Comparison of ENCODE assay signal across 9 cellular contexts in the genomic region with DNA sequence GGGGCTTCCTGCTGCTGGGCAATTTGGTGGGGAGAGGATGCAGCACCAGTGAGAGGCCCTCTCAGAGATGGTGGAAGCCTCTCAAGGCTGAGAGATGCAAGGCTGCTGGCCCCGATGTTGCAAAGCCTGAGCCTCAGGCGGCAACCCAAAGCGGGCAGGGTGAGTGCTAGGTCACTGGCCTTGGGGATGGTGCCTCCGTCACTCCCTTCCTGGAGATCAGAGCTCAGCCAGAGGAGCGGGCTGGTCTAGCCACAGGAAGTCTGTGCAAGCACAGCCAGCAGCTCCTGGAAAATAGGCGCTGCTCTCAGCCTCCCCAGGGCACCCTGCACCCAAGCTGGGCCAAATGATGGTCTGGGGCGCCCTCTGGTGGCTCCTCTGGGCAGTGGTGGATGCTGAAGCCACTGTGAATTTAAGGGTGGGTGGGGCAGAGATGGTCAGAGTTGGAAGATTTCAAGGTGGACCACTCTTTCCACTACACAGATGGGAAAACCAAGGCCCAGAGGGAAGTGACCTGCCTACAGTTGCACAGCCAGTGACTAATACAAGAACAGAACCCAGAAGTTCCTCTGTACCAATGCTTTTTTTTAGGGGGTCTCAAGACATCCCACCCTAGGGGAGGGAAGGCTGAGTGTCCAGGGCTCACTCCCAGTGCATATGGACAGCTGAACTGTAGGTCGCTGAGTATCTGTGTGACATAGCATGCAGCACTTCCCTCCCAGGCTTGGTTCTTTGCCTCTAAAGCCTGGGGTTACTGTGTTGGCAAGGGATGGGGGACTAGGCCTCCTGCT. TPM values are rescaled to one million over a fixed set of nuclear protein-coding genes. Genes with fewer than 3 reads are reported as not detected.
DNase-seq lines count a peak whose midpoint lies in the region; ATAC-seq and TF ChIP-seq lines count a peak whose summit lies in the region.
"Had no signal": no experiment of that assay in that cellular context is flagged by ENCODE, and none has a peak within 500 bp of the region (broad histone marks: within the 10 kb centered on the region; RNA-seq: fewer than 3 reads in every experiment).

No MANE protein-coding gene starts in this region.

- no peaks in the 10 kb centered on the region for H3K9me2 ChIP-seq in PC-9 (ENCODE audit: insufficient read depth)

- no peaks in the 10 kb centered on the region for H3K36me3 ChIP-seq in PC-9 (ENCODE audit: low read depth)
- no peaks in the 10 kb centered on the region for H3K36me3 ChIP-seq in naive thymus-derived CD4-positive, alpha-beta T cell (ENCODE audit: control insufficient read depth in 2 of 3, insufficient read depth in 3 of 3, low read length in 3 of 3)

- peaks cover 0 to 14% (median 12%) of the 10 kb centered on the region in 7 donors for H3K4me1 Mint-ChIP-seq in naive thymus-derived CD4-positive, alpha-beta T cell

- POLR2A ChIA-PET in PC-9 (lab: Charles Lee; ENCODE audit: unreplicated experiment), result no interaction called here
- POLR2A ChIA-PET in naive thymus-derived CD4-positive, alpha-beta T cell (lab: Charles Lee), result interaction anchor here (0.9 to 5.4 kb wide), 4 partner anchors 118 to 188 kb away, joined by 3 to 60 read pairs (median 6); no protein-coding TSS in a partner anchor

- H3K79me2 ChIP-seq in PC-9 (ENCODE audit: low read depth), result no peaks in the 10 kb centered on the region

- peaks cover 22% of the 10 kb centered on the region for H3K4me1 ChIP-seq in PC-9 (replicated peaks; ENCODE audit: insufficient read depth)
- H3K4me1 ChIP-seq in naive thymus-derived CD4-positive, alpha-beta T cell (ENCODE audit: control insufficient read depth in 2 of 2, insufficient read depth in 2 of 2, low read length in 2 of 2), result peaks cover 5 to 6% of the 10 kb centered on the region in 2 donors

- H3K4me3 Mint-ChIP-seq in naive thymus-derived CD4-positive, alpha-beta T cell, result peak overlapping the region in 9 of 10 donors; percentile 26 to 65 (median 57)

- H3K4me2 ChIP-seq in PC-9, result peak overlapping the region; percentile 39

- peak; percentile 97 for ATAC-seq in naive thymus-derived CD4-positive, alpha-beta T cell
- no peak for ATAC-seq in GM18520 (IDR thresholded peaks at IDR 0.05; ENCODE audit: unreplicated experiment)

- H2AFZ ChIP-seq in PC-9, result no peak overlapping the region

- H3K4me3 ChIP-seq in GM12875 (ENCODE audit: low read depth, low read length), result no peak overlapping the region
- H3K4me3 ChIP-seq in PC-9, result no peak overlapping the region
- H3K4me3 ChIP-seq in naive thymus-derived CD4-positive, alpha-beta T cell (ENCODE audit: low read length), result no peak overlapping the region
- H3K4me3 ChIP-seq: skin epidermis had no signal

- H3K27ac ChIP-seq in PC-9, result no peak overlapping the region
- no peak overlapping the region for H3K27ac ChIP-seq in naive thymus-derived CD4-positive, alpha-beta T cell (ENCODE audit: low read depth, low read length)
- H3K27ac ChIP-seq: skin epidermis had no signal

- H3K27me3 ChIP-seq in PC-9 (ENCODE audit: insufficient read depth, low read depth), result no peaks in the 10 kb centered on the region
- no peaks in the 10 kb centered on the region for H3K27me3 ChIP-seq in naive thymus-derived CD4-positive, alpha-beta T cell (ENCODE audit: control insufficient read depth in 2 of 2, insufficient read depth in 2 of 2, low read length in 2 of 2)

- CTCF ChIA-PET in PC-9 (lab: Charles Lee), result interaction anchor here (0.6 to 1.9 kb wide), 6 partner anchors 23 to 724 kb away, joined by 3 to 15 read pairs (median 5); no protein-coding TSS in a partner anchor
- CTCF ChIA-PET in naive thymus-derived CD4-positive, alpha-beta T cell (lab: Charles Lee), result interaction anchor here (0.6 to 6.1 kb wide), 25 partner anchors 9 to 448 kb away, joined by 3 to 169 read pairs (median 4); no protein-coding TSS in a partner anchor

- peaks cover 0 to 4% (median 0%) of the 10 kb centered on the region in 5 donors for H3K27me3 Mint-ChIP-seq in naive thymus-derived CD4-positive, alpha-beta T cell

- H4K20me1 ChIP-seq in PC-9 (ENCODE audit: insufficient read depth), result no peaks in the 10 kb centered on the region

- peak; percentile 95 for DNase-seq in HuH-7.5 (ENCODE audit: low spot score)
- peak; percentile 89 to 92 for DNase-seq in PC-9
- peak; percentile 80 for DNase-seq in activated T-cell treated with anti-CD3 and anti-CD28 coated beads for 48 hours (ENCODE audit: low read depth)
- DNase-seq in erythroblast (lab: John Stamatoyannopoulos, UW), result peak; percentile 80 to 90
- DNase-seq in naive thymus-derived CD4-positive, alpha-beta T cell, result peak; percentile 77 to 92 (median 86)
- DNase-seq in stimulated activated CD8-positive, alpha-beta memory T cell treated with anti-CD3 and anti-CD28 coated beads, Interleukin-7, amount 100 ng/mL, for 48 hours (ENCODE audit: extremely low read depth in 1 of 2, low read depth in 1 of 2), result peak; percentile 63 to 76

- BruUV-seq in PC-9 (replicated peaks; lab: Mats Ljungman, UMichigan), result no TSS peak

- no peaks in the 10 kb centered on the region for H3K9me3 Mint-ChIP-seq in naive thymus-derived CD4-positive, alpha-beta T cell

- intact Hi-C loops in PC-9 (cut with micrococcal nuclease; ENCODE audit: unreplicated experiment), result loop anchor here (1.0 to 5.0 kb wide), 5 partner anchors 116 to 830 kb away; a partner anchor contains a TSS
- intact Hi-C loops in naive thymus-derived CD4-positive, alpha-beta T cell (cut with micrococcal nuclease), result loop anchor here (1.0 to 5.0 kb wide), 10 partner anchors 68 to 830 kb away; a partner anchor contains a TSS

- H3K9me3 ChIP-seq in PC-9 (ENCODE audit: insufficient read depth, low read depth), result no peaks in the 10 kb centered on the region
- H3K9me3 ChIP-seq in naive thymus-derived CD4-positive, alpha-beta T cell (ENCODE audit: control insufficient read depth in 2 of 3, low read length in 3 of 3), result no peaks in the 10 kb centered on the region

- TF ChIP-seq CTCF in GM12875 (IDR thresholded peaks at IDR 0.05; ENCODE audit: borderline replicate concordance, insufficient read depth, low read depth, low read length), result peak; percentile 89
- peak; percentile 94 for TF ChIP-seq CTCF in PC-9 (conservative IDR thresholded peaks at IDR 0.05)

- no peaks in the 10 kb centered on the region for H3K36me3 Mint-ChIP-seq in naive thymus-derived CD4-positive, alpha-beta T cell

- peak overlapping the region in 4 of 9 donors; percentile 15 to 59 (median 32) for H3K27ac Mint-ChIP-seq in naive thymus-derived CD4-positive, alpha-beta T cell

- no peak for TF ChIP-seq POLR2A in erythroblast (IDR thresholded peaks at IDR 0.05; ENCODE audit: low read length)

- H3F3A ChIP-seq in PC-9 (ENCODE audit: insufficient read depth, low read depth), result peaks cover 8% of the 10 kb centered on the region; the same call in 1 of the 2 replicates

RNA-seq across cellular contexts. Expression of a gene that starts 20.8 kb away (rescaled TPM):
- total RNA-seq in PC-9 (2021), result 0.08 TPM in 1 of 2 replicates, not detected in the other
- 1 to 10 TPM in 1 of 5 experiments, under 1 TPM in 3, not detected in 1; 0.10 to 1.1 (median 0.44) TPM for total RNA-seq in naive thymus-derived CD4-positive, alpha-beta T cell
- under 1 TPM in 1 of 2 donors, not detected in 1; 0.10 TPM for polyA plus RNA-seq in naive thymus-derived CD4-positive, alpha-beta T cell
